Comparison of ENCODE assay signal across 8 cellular contexts in genomic region chr9:128892223-128892892, GRCh38. TPM values are rescaled to one million over a fixed set of nuclear protein-coding genes. Genes with fewer than 3 reads are reported as not detected.
A peak's percentile ranks its signal among the peaks of the same experiment; 100 is the strongest.
DNase-seq lines count a peak whose midpoint lies in the region; ATAC-seq, FAIRE-seq and TF ChIP-seq lines count a peak whose summit lies in the region.

No MANE protein-coding gene starts in this region.

- no peak overlapping the region for H2AFZ ChIP-seq in HepG2 (ENCODE audit: low read length)

- H3K4me3 ChIP-seq in HepG2 (replicated peaks in 1 of 3; ENCODE audit: insufficient read depth in 1 of 3, low read depth in 2 of 3, low read length in 3 of 3) (no peak overlapping the region), suprapubic skin (peak overlapping the region; percentile 35)

- peak; percentile 36; the same call in 1 of the 3 replicates for ATAC-seq in HepG2

- TF ChIP-seq RAD21 in Ishikawa (IDR thresholded peaks at IDR 0.05; ENCODE audit: low read depth) (peak; percentile 16; the same call in 1 of the 2 replicates), HepG2 (CRISPR knock-in tag; IDR thresholded peaks at IDR 0.05) (no peak)

- H3K36me3 ChIP-seq in HepG2 (replicated peaks in 1 of 2; ENCODE audit: control insufficient read depth in 1 of 2, insufficient read depth in 2 of 2, low read length in 2 of 2) (peaks cover 24 to 66% of the 10 kb centered on the region in 2 experiments; a peak in 4 of 5 replicates), suprapubic skin (peaks cover 16% of the 10 kb centered on the region)

- POLR2A ChIA-PET in HepG2 (lab: Yijun Ruan, JAX), result no interaction called here

- H3K27ac ChIP-seq in HepG2 (ENCODE audit: extremely low read length, insufficient read depth, low read length) (no peak overlapping the region), suprapubic skin (peak overlapping the region; percentile 93)

- FAIRE-seq in HepG2 (lab: Jason Lieb, UNC), result no peak

- TF ChIP-seq EP300 in Ishikawa (IDR thresholded peaks at IDR 0.05; ENCODE audit: borderline replicate concordance), result peak; percentile 86
- no peak for TF ChIP-seq EP300 in HepG2 (IDR thresholded peaks at IDR 0.05; ENCODE audit: low read depth in 2 of 2, low read length in 2 of 2)
- no peak for TF ChIP-seq EP300 in HepG2 (CRISPR knock-in tag; IDR thresholded peaks at IDR 0.05; ENCODE audit: borderline replicate concordance)
- no peak for TF ChIP-seq EP300 in suprapubic skin (IDR thresholded peaks at IDR 0.05)

- peak; percentile 98 for DNase-seq in A172 (ENCODE audit: low spot score)
- DNase-seq in cerebellar cortex (ENCODE audit: low spot score), result peak; percentile 28
- DNase-seq in HepG2 (ENCODE audit: low spot score), result no peak
- DNase-seq in suprapubic skin (ENCODE audit: low spot score in 2 of 2), result peak; percentile 96 to 97
- no peak for DNase-seq in NCI-H1436 treated with DMSO at 0.1 percent for 48 hours (lab: John Stamatoyannopoulos, UW)
- DNase-seq in cortex of kidney (lab: John Stamatoyannopoulos, UW), result no peak
- no peak for DNase-seq in activated CD4-positive, alpha-beta T cell treated with anti-CD3 and anti-CD28 coated beads, Interleukin-2, amount 50 U/mL, for 48 hours

- 90% methylated on average over 2 of the region's 17 CpGs for WGBS in HepG2 (ENCODE audit: low lambda C conversion rate)
- 65% methylated on average over 2 of the region's 17 CpGs for WGBS in suprapubic skin

- no peaks in the 10 kb centered on the region for H3K4me1 ChIP-seq in HepG2 (ENCODE audit: insufficient read depth, low read length)
- H3K4me1 ChIP-seq in suprapubic skin, result peaks cover 87% of the 10 kb centered on the region

- TF ChIP-seq CTCF in HepG2 (CRISPR knock-in tag; IDR thresholded peaks at IDR 0.05) (no peak), suprapubic skin (IDR thresholded peaks at IDR 0.05) (no peak)

- TF ChIP-seq POLR2A in HepG2 (IDR thresholded peaks at IDR 0.05; ENCODE audit: insufficient read depth in 1 of 2, low read depth in 2 of 2, low read length in 2 of 2) (no peak), suprapubic skin (IDR thresholded peaks at IDR 0.05) (no peak)

- H3K9ac ChIP-seq in HepG2 (ENCODE audit: insufficient read depth, low read depth, low read length), result no peak overlapping the region

- H3K9me3 ChIP-seq in HepG2 (ENCODE audit: low read length) (no peaks in the 10 kb centered on the region), suprapubic skin (no peaks in the 10 kb centered on the region)

- in situ Hi-C loops in HepG2 (cut with HindIII; ENCODE audit: extremely low pct_ligation_motif_present, low pct_unique_long_range_greater_than_20kb), result no loop called here

- H4K20me1 ChIP-seq in HepG2 (ENCODE audit: insufficient read depth, low read length), result no peaks in the 10 kb centered on the region

- H3K79me2 ChIP-seq in HepG2 (ENCODE audit: insufficient read depth, low read length), result peaks cover 19% of the 10 kb centered on the region

- BruUV-seq in HepG2 (replicated peaks; lab: Mats Ljungman, UMichigan), result no TSS peak

- H3K27me3 ChIP-seq in HepG2 (ENCODE audit: control insufficient read depth in 1 of 2, insufficient read depth in 2 of 2, low read length in 2 of 2) (no peaks in the 10 kb centered on the region), suprapubic skin (no peaks in the 10 kb centered on the region)

- CTCF ChIA-PET in HepG2 (lab: Yijun Ruan, JAX; ENCODE audit: low intra/inter-chr PET ratio, low total read pairs), result no interaction called here

- no peak overlapping the region for H3K4me2 ChIP-seq in HepG2 (ENCODE audit: low read depth, low read length)

- intact Hi-C loops in HepG2 (cut with micrococcal nuclease; ENCODE audit: unreplicated experiment), result no loop called here

RNA-seq across cellular contexts. Expression of gene LRRC8A, which starts 10.4 kb away (rescaled TPM):
- 62.5 and 71.4 TPM in 2 replicates for total RNA-seq in A172 (2014; rRNA removed; shearing (Covaris generic))
- total RNA-seq in HepG2 (2016; rRNA removed; fragmentation: Illumina TruSeq; extraction: Trizol) (10.0 and 16.1 TPM in 2 replicates), suprapubic skin (100 to 1,000 TPM in 3 of 4 donors, 10 to 100 TPM in 1; 77.3 to 127 (median 108) TPM)
- total RNA-seq in HepG2 (2016; cell fraction: cytosol; rRNA removed; fragmentation: Illumina TruSeq; extraction: Trizol; ENCODE audit: low read depth), result 3.1 and 3.7 TPM in 2 replicates
- total RNA-seq in HepG2 (2016; cell fraction: insoluble cytoplasmic fraction; rRNA removed; fragmentation: Illumina TruSeq; extraction: Trizol), result 8.4 and 15.9 TPM in 2 replicates
- 12.4 and 13.1 TPM in 2 replicates for total RNA-seq in HepG2 (2016; cell fraction: membrane; rRNA removed; fragmentation: Illumina TruSeq; extraction: Trizol)
- total RNA-seq in HepG2 (2016; cell fraction: nucleus; rRNA removed; fragmentation: Illumina TruSeq; extraction: Trizol), result 13.9 and 14.0 TPM in 2 replicates
- polyA plus RNA-seq in HepG2 (2011; rRNA removed), result 40.6 and 44.8 TPM in 2 replicates
- 38.4 and 46.2 TPM in 2 replicates for polyA plus RNA-seq in HepG2 (2011; cell fraction: cytosol; rRNA removed)
- polyA plus RNA-seq in HepG2 (2011; cell fraction: nucleus; rRNA removed), result 29.0 and 30.1 TPM in 2 replicates
- 15.7 and 19.9 TPM in 2 replicates for polyA plus RNA-seq in HepG2 (2012)
- polyA plus RNA-seq in HepG2 (2016; cell fraction: cytosol; fragmentation: Illumina TruSeq; extraction: Trizol; ENCODE audit: low read depth), result 2.4 and 2.7 TPM in 2 replicates
- 9.1 and 10.7 TPM in 2 replicates for polyA plus RNA-seq in HepG2 (2016; cell fraction: insoluble cytoplasmic fraction; fragmentation: Illumina TruSeq; extraction: Trizol; ENCODE audit: low read depth)
- 9.0 and 9.9 TPM in 2 replicates for polyA plus RNA-seq in HepG2 (2016; cell fraction: membrane; fragmentation: Illumina TruSeq; extraction: Trizol; ENCODE audit: low read depth)
- 19.9 and 20.5 TPM in 2 replicates for polyA plus RNA-seq in HepG2 (2016; cell fraction: nucleus; fragmentation: Illumina TruSeq; extraction: Trizol; ENCODE audit: insufficient read depth, low read depth)
- polyA minus RNA-seq in HepG2 (2011; rRNA and poly(A)+ RNA removed; ENCODE audit: low replicate concordance), result 77.3 and 88.9 TPM in 2 replicates
- 24.8 and 26.8 TPM in 2 replicates for polyA minus RNA-seq in HepG2 (2011; cell fraction: cytosol; rRNA and poly(A)+ RNA removed)
- polyA minus RNA-seq in HepG2 (2011; cell fraction: nucleus; rRNA and poly(A)+ RNA removed), result 14.4 TPM in 2 replicates

RNA-seq across cellular contexts. Expression of gene KYAT1, which starts 10.6 kb away (rescaled TPM):
- 15.5 and 19.5 TPM in 2 replicates for total RNA-seq in A172 (2014; rRNA removed; shearing (Covaris generic))
- total RNA-seq in HepG2 (2016; rRNA removed; fragmentation: Illumina TruSeq; extraction: Trizol) (5.6 and 9.2 TPM in 2 replicates), suprapubic skin (10 to 100 TPM; 10.6 to 17.1 (median 14.6) TPM)
- total RNA-seq in HepG2 (2016; cell fraction: cytosol; rRNA removed; fragmentation: Illumina TruSeq; extraction: Trizol; ENCODE audit: low read depth), result 2.0 and 2.8 TPM in 2 replicates
- 6.1 and 10.3 TPM in 2 replicates for total RNA-seq in HepG2 (2016; cell fraction: insoluble cytoplasmic fraction; rRNA removed; fragmentation: Illumina TruSeq; extraction: Trizol)
- total RNA-seq in HepG2 (2016; cell fraction: membrane; rRNA removed; fragmentation: Illumina TruSeq; extraction: Trizol), result 3.5 and 4.0 TPM in 2 replicates
- total RNA-seq in HepG2 (2016; cell fraction: nucleus; rRNA removed; fragmentation: Illumina TruSeq; extraction: Trizol), result 13.5 and 14.4 TPM in 2 replicates
- 46.5 and 58.4 TPM in 2 replicates for polyA plus RNA-seq in HepG2 (2011; rRNA removed)
- polyA plus RNA-seq in HepG2 (2011; cell fraction: cytosol; rRNA removed), result 22.3 and 28.7 TPM in 2 replicates
- polyA plus RNA-seq in HepG2 (2011; cell fraction: nucleus; rRNA removed), result 274 and 317 TPM in 2 replicates
- 22.3 and 32.9 TPM in 2 replicates for polyA plus RNA-seq in HepG2 (2012)
- 1.4 and 1.9 TPM in 2 replicates for polyA plus RNA-seq in HepG2 (2016; cell fraction: cytosol; fragmentation: Illumina TruSeq; extraction: Trizol; ENCODE audit: low read depth)
- 4.9 and 6.1 TPM in 2 replicates for polyA plus RNA-seq in HepG2 (2016; cell fraction: insoluble cytoplasmic fraction; fragmentation: Illumina TruSeq; extraction: Trizol; ENCODE audit: low read depth)
- polyA plus RNA-seq in HepG2 (2016; cell fraction: membrane; fragmentation: Illumina TruSeq; extraction: Trizol; ENCODE audit: low read depth), result 1.7 and 2.4 TPM in 2 replicates
- 34.5 and 36.6 TPM in 2 replicates for polyA plus RNA-seq in HepG2 (2016; cell fraction: nucleus; fragmentation: Illumina TruSeq; extraction: Trizol; ENCODE audit: insufficient read depth, low read depth)
- 38.2 and 47.2 TPM in 2 replicates for polyA minus RNA-seq in HepG2 (2011; rRNA and poly(A)+ RNA removed; ENCODE audit: low replicate concordance)
- 9.3 and 15.4 TPM in 2 replicates for polyA minus RNA-seq in HepG2 (2011; cell fraction: cytosol; rRNA and poly(A)+ RNA removed)
- 48.0 and 50.7 TPM in 2 replicates for polyA minus RNA-seq in HepG2 (2011; cell fraction: nucleus; rRNA and poly(A)+ RNA removed)

RNA-seq across cellular contexts. Expression of gene PHYHD1, which starts 28.4 kb away (rescaled TPM):
- not detected in 2 replicates for total RNA-seq in A172 (2014; rRNA removed; shearing (Covaris generic))
- 10.6 and 12.3 TPM in 2 replicates for total RNA-seq in HepG2 (2016; rRNA removed; fragmentation: Illumina TruSeq; extraction: Trizol)
- 3.5 and 4.7 TPM in 2 replicates for total RNA-seq in HepG2 (2016; cell fraction: cytosol; rRNA removed; fragmentation: Illumina TruSeq; extraction: Trizol; ENCODE audit: low read depth)
- total RNA-seq in HepG2 (2016; cell fraction: insoluble cytoplasmic fraction; rRNA removed; fragmentation: Illumina TruSeq; extraction: Trizol), result 10.3 and 13.2 TPM in 2 replicates
- total RNA-seq in HepG2 (2016; cell fraction: membrane; rRNA removed; fragmentation: Illumina TruSeq; extraction: Trizol), result 4.2 and 5.2 TPM in 2 replicates
- total RNA-seq in HepG2 (2016; cell fraction: nucleus; rRNA removed; fragmentation: Illumina TruSeq; extraction: Trizol), result 5.8 and 8.2 TPM in 2 replicates
- polyA plus RNA-seq in HepG2 (2011; rRNA removed), result 19.6 and 25.3 TPM in 2 replicates
- 12.8 and 20.7 TPM in 2 replicates for polyA plus RNA-seq in HepG2 (2011; cell fraction: cytosol; rRNA removed)
- polyA plus RNA-seq in HepG2 (2011; cell fraction: nucleus; rRNA removed), result 28.7 and 34.3 TPM in 2 replicates
- 9.6 and 13.5 TPM in 2 replicates for polyA plus RNA-seq in HepG2 (2012)
- 7.3 and 8.5 TPM in 2 replicates for polyA plus RNA-seq in HepG2 (2016; cell fraction: cytosol; fragmentation: Illumina TruSeq; extraction: Trizol; ENCODE audit: low read depth)
- polyA plus RNA-seq in HepG2 (2016; cell fraction: insoluble cytoplasmic fraction; fragmentation: Illumina TruSeq; extraction: Trizol; ENCODE audit: low read depth), result 21.0 and 23.6 TPM in 2 replicates
- 8.2 and 8.9 TPM in 2 replicates for polyA plus RNA-seq in HepG2 (2016; cell fraction: membrane; fragmentation: Illumina TruSeq; extraction: Trizol; ENCODE audit: low read depth)
- 16.5 and 23.5 TPM in 2 replicates for polyA plus RNA-seq in HepG2 (2016; cell fraction: nucleus; fragmentation: Illumina TruSeq; extraction: Trizol; ENCODE audit: insufficient read depth, low read depth)
- 0.89 and 32.1 TPM in 2 replicates for polyA minus RNA-seq in HepG2 (2011; rRNA and poly(A)+ RNA removed; ENCODE audit: low replicate concordance)
- polyA minus RNA-seq in HepG2 (2011; cell fraction: cytosol; rRNA and poly(A)+ RNA removed), result 12.7 and 13.2 TPM in 2 replicates
- 10.7 and 15.2 TPM in 2 replicates for polyA minus RNA-seq in HepG2 (2011; cell fraction: nucleus; rRNA and poly(A)+ RNA removed)
- total RNA-seq in suprapubic skin, result 10 to 100 TPM; 39.1 to 73.5 (median 49.5) TPM

RNA-seq across cellular contexts. Expression of gene DOLK, which starts 55.0 kb away (rescaled TPM):
- 56.7 and 57.4 TPM in 2 replicates for total RNA-seq in A172 (2014; rRNA removed; shearing (Covaris generic))
- total RNA-seq in HepG2 (2016; rRNA removed; fragmentation: Illumina TruSeq; extraction: Trizol) (10.3 and 18.7 TPM in 2 replicates), suprapubic skin (10 to 100 TPM in 3 of 4 donors, 1 to 10 TPM in 1; 5.2 to 12.7 (median 10.8) TPM)
- 3.1 and 3.7 TPM in 2 replicates for total RNA-seq in HepG2 (2016; cell fraction: cytosol; rRNA removed; fragmentation: Illumina TruSeq; extraction: Trizol; ENCODE audit: low read depth)
- 11.0 and 19.4 TPM in 2 replicates for total RNA-seq in HepG2 (2016; cell fraction: insoluble cytoplasmic fraction; rRNA removed; fragmentation: Illumina TruSeq; extraction: Trizol)
- total RNA-seq in HepG2 (2016; cell fraction: membrane; rRNA removed; fragmentation: Illumina TruSeq; extraction: Trizol), result 7.5 and 9.2 TPM in 2 replicates
- total RNA-seq in HepG2 (2016; cell fraction: nucleus; rRNA removed; fragmentation: Illumina TruSeq; extraction: Trizol), result 18.0 and 18.2 TPM in 2 replicates
- polyA plus RNA-seq in HepG2 (2011; rRNA removed), result 15.4 and 19.2 TPM in 2 replicates
- polyA plus RNA-seq in HepG2 (2011; cell fraction: cytosol; rRNA removed), result 20.0 and 23.0 TPM in 2 replicates
- 7.1 TPM in 2 replicates for polyA plus RNA-seq in HepG2 (2011; cell fraction: nucleus; rRNA removed)
- polyA plus RNA-seq in HepG2 (2012), result 10.1 and 10.3 TPM in 2 replicates
- polyA plus RNA-seq in HepG2 (2016; cell fraction: cytosol; fragmentation: Illumina TruSeq; extraction: Trizol; ENCODE audit: low read depth), result 2.6 and 4.0 TPM in 2 replicates
- 10.6 and 11.1 TPM in 2 replicates for polyA plus RNA-seq in HepG2 (2016; cell fraction: insoluble cytoplasmic fraction; fragmentation: Illumina TruSeq; extraction: Trizol; ENCODE audit: low read depth)
- 5.2 and 6.9 TPM in 2 replicates for polyA plus RNA-seq in HepG2 (2016; cell fraction: membrane; fragmentation: Illumina TruSeq; extraction: Trizol; ENCODE audit: low read depth)
- 23.1 and 24.2 TPM in 2 replicates for polyA plus RNA-seq in HepG2 (2016; cell fraction: nucleus; fragmentation: Illumina TruSeq; extraction: Trizol; ENCODE audit: insufficient read depth, low read depth)
- 61.1 and 98.9 TPM in 2 replicates for polyA minus RNA-seq in HepG2 (2011; rRNA and poly(A)+ RNA removed; ENCODE audit: low replicate concordance)
- 10.9 and 12.8 TPM in 2 replicates for polyA minus RNA-seq in HepG2 (2011; cell fraction: cytosol; rRNA and poly(A)+ RNA removed)
- 16.7 and 17.8 TPM in 2 replicates for polyA minus RNA-seq in HepG2 (2011; cell fraction: nucleus; rRNA and poly(A)+ RNA removed)

RNA-seq across cellular contexts. Expression of gene NUP188, which starts 55.1 kb away (rescaled TPM):
- total RNA-seq in A172 (2014; rRNA removed; shearing (Covaris generic)), result 57.4 and 76.4 TPM in 2 replicates
- total RNA-seq in HepG2 (2016; rRNA removed; fragmentation: Illumina TruSeq; extraction: Trizol) (38.5 and 54.1 TPM in 2 replicates), suprapubic skin (100 to 1,000 TPM in 1 of 4 donors, 10 to 100 TPM in 3; 53.6 to 104 (median 60.6) TPM)
- total RNA-seq in HepG2 (2016; cell fraction: cytosol; rRNA removed; fragmentation: Illumina TruSeq; extraction: Trizol; ENCODE audit: low read depth), result 8.2 and 12.6 TPM in 2 replicates
- 35.5 and 47.1 TPM in 2 replicates for total RNA-seq in HepG2 (2016; cell fraction: insoluble cytoplasmic fraction; rRNA removed; fragmentation: Illumina TruSeq; extraction: Trizol)
- total RNA-seq in HepG2 (2016; cell fraction: membrane; rRNA removed; fragmentation: Illumina TruSeq; extraction: Trizol), result 10.3 and 12.4 TPM in 2 replicates
- 52.4 and 56.0 TPM in 2 replicates for total RNA-seq in HepG2 (2016; cell fraction: nucleus; rRNA removed; fragmentation: Illumina TruSeq; extraction: Trizol)
- polyA plus RNA-seq in HepG2 (2011; rRNA removed), result 28.0 and 31.5 TPM in 2 replicates
- polyA plus RNA-seq in HepG2 (2011; cell fraction: cytosol; rRNA removed), result 30.7 and 31.2 TPM in 2 replicates
- polyA plus RNA-seq in HepG2 (2011; cell fraction: nucleus; rRNA removed), result 80.5 and 92.3 TPM in 2 replicates
- polyA plus RNA-seq in HepG2 (2012), result 31.1 and 32.6 TPM in 2 replicates
- polyA plus RNA-seq in HepG2 (2016; cell fraction: cytosol; fragmentation: Illumina TruSeq; extraction: Trizol; ENCODE audit: low read depth), result 1.6 and 2.1 TPM in 2 replicates
- polyA plus RNA-seq in HepG2 (2016; cell fraction: insoluble cytoplasmic fraction; fragmentation: Illumina TruSeq; extraction: Trizol; ENCODE audit: low read depth), result 27.2 and 38.0 TPM in 2 replicates
- 3.8 and 4.7 TPM in 2 replicates for polyA plus RNA-seq in HepG2 (2016; cell fraction: membrane; fragmentation: Illumina TruSeq; extraction: Trizol; ENCODE audit: low read depth)
- 55.8 and 60.8 TPM in 2 replicates for polyA plus RNA-seq in HepG2 (2016; cell fraction: nucleus; fragmentation: Illumina TruSeq; extraction: Trizol; ENCODE audit: insufficient read depth, low read depth)
- polyA minus RNA-seq in HepG2 (2011; rRNA and poly(A)+ RNA removed; ENCODE audit: low replicate concordance), result 177 and 560 TPM in 2 replicates
- 51.6 and 71.1 TPM in 2 replicates for polyA minus RNA-seq in HepG2 (2011; cell fraction: cytosol; rRNA and poly(A)+ RNA removed)
- polyA minus RNA-seq in HepG2 (2011; cell fraction: nucleus; rRNA and poly(A)+ RNA removed), result 71.8 and 93.1 TPM in 2 replicates

Comparison
In these comparisons a context has a peak if more than half of its experiments do, and no peak if none do; other contexts are left out.
1. DNase-seq: peak in A172 (single experiment), cerebellar cortex (single experiment) and suprapubic skin (2 of 2); none in HepG2 (single experiment), NCI-H1436 treated with DMSO at 0.1 percent for 48 hours (single experiment), cortex of kidney (single experiment) and activated CD4-positive, alpha-beta T cell treated with anti-CD3 and anti-CD28 coated beads, Interleukin-2, amount 50 U/mL, for 48 hours (0 of 2).